ENCODE assay signal across 11 cellular contexts in genomic region chr6:47135772-47136171, GRCh38.
DNase-seq lines count a peak whose midpoint lies in the region; ATAC-seq and TF ChIP-seq lines count a peak whose summit lies in the region.
"Had no signal": no experiment of that assay in that cellular context is flagged by ENCODE, and none has a peak within 500 bp of the region (broad histone marks: within the 10 kb centered on the region; RNA-seq: fewer than 3 reads in every experiment).

No MANE protein-coding gene starts in this region.

- H3K9me2 ChIP-seq in HCT116 (ENCODE audit: insufficient read depth) (no peaks in the 10 kb centered on the region), PC-3 (replicated peaks; ENCODE audit: low read length) (no peaks in the 10 kb centered on the region)

- H3K27me3 ChIP-seq in HCT116 (ENCODE audit: insufficient read depth, low read length) (no peaks in the 10 kb centered on the region), PC-3 (ENCODE audit: low read length) (no peaks in the 10 kb centered on the region)

- TF ChIP-seq CTCF in HCT116 (IDR thresholded peaks at IDR 0.05 in 2 of 3, conservative IDR thresholded peaks at IDR 0.05 in 1 of 3; ENCODE audit: borderline replicate concordance in 1 of 3, insufficient read depth in 1 of 3, low read depth in 2 of 3, low read length in 2 of 3), result no peak
- TF ChIP-seq CTCF in PC-3 (conservative IDR thresholded peaks at IDR 0.05; ENCODE audit: low read depth, low read length), result no peak
- no peak for TF ChIP-seq CTCF in epithelial cell of esophagus (IDR thresholded peaks at IDR 0.05; ENCODE audit: insufficient read depth, low read depth, low read length, missing control alignments)

- H3K4me1 ChIP-seq in HCT116 (ENCODE audit: control insufficient read depth in 1 of 2, insufficient read depth in 2 of 2, low read length in 2 of 2) (peaks cover 44 to 50% of the 10 kb centered on the region in 2 experiments), PC-3 (ENCODE audit: insufficient read depth, low read length) (peaks cover 32% of the 10 kb centered on the region)

- RAD21 ChIA-PET in HCT116 (lab: Charles Lee; ENCODE audit: low non-redundant PET in 1 of 2, low total read pairs in 2 of 2, uncharacterized antibody in 2 of 2, unreplicated experiment in 2 of 2), result interaction anchor here in 1 of 2 experiments (1.0 kb wide), 1 partner anchor 33 kb away, joined by 3 read pairs; no protein-coding TSS in a partner anchor

- ATAC-seq in HCT116 (peak; percentile 68), PC-3 (peak; percentile 73), GM21576 (IDR thresholded peaks at IDR 0.05; ENCODE audit: unreplicated experiment) (no peak), HG02981 (IDR thresholded peaks at IDR 0.05; ENCODE audit: unreplicated experiment) (no peak), HG02885 (IDR thresholded peaks at IDR 0.05; ENCODE audit: poor library complexity, unreplicated experiment) (no peak)

- H3K4me2 ChIP-seq in HCT116 (ENCODE audit: low read length) (peak overlapping the region; percentile 71), PC-3 (ENCODE audit: low read length) (peak overlapping the region; percentile 70)

- POLR2A ChIA-PET in HCT116 (lab: Charles Lee), result interaction anchor here (0.9 kb wide), 1 partner anchor 11 kb away, joined by 3 read pairs; no protein-coding TSS in a partner anchor
- POLR2A ChIA-PET in PC-3 (lab: Charles Lee; ENCODE audit: unreplicated experiment), result interaction anchor here (0.5 kb wide), 1 partner anchor 94 kb away, joined by 3 read pairs; no protein-coding TSS in a partner anchor

- H3K9me3 ChIP-seq in HCT116 (ENCODE audit: control insufficient read depth in 1 of 2, insufficient read depth in 1 of 2, low read depth in 1 of 2, low read length in 2 of 2), result no peaks in the 10 kb centered on the region
- no peaks in the 10 kb centered on the region for H3K9me3 ChIP-seq in PC-3 (ENCODE audit: low read length)

- no peak for TF ChIP-seq POLR2A in HCT116 (IDR thresholded peaks at IDR 0.05; ENCODE audit: borderline replicate concordance, extremely low read depth, insufficient read depth, insufficient read length)

- H3F3A ChIP-seq in PC-3 (ENCODE audit: low read length, unreplicated experiment), result peaks cover 3% of the 10 kb centered on the region

- H3K36me3 ChIP-seq in HCT116 (ENCODE audit: control insufficient read depth in 1 of 2, insufficient read depth in 2 of 2, low read length in 2 of 2) (no peaks in the 10 kb centered on the region), PC-3 (ENCODE audit: low read depth, low read length) (no peaks in the 10 kb centered on the region)

- H3K9ac ChIP-seq in HCT116 (ENCODE audit: low read length), result peak overlapping the region; percentile 26
- peak overlapping the region; percentile 82 for H3K9ac ChIP-seq in PC-3 (ENCODE audit: low read length)

- H4K20me1 ChIP-seq in HCT116 (ENCODE audit: insufficient read depth) (no peaks in the 10 kb centered on the region), PC-3 (ENCODE audit: low read length) (no peaks in the 10 kb centered on the region)

- H3K27ac ChIP-seq in HCT116 (ENCODE audit: low read depth, low read length) (peak overlapping the region; percentile 48; the same call in 1 of the 2 replicates), PC-3 (ENCODE audit: low read length) (peak overlapping the region; percentile 96)

- BruUV-seq in HCT116 (replicated peaks; lab: Mats Ljungman, UMichigan) (no TSS peak), PC-3 (replicated peaks; lab: Mats Ljungman, UMichigan) (no TSS peak)

- peak overlapping the region; percentile 57 for H2AFZ ChIP-seq in HCT116 (ENCODE audit: low read depth, low read length, poor library complexity, severe bottlenecking)
- no peak overlapping the region for H2AFZ ChIP-seq in PC-3 (ENCODE audit: low read length)

- H3K79me2 ChIP-seq in HCT116 (ENCODE audit: insufficient read depth, low read length) (no peaks in the 10 kb centered on the region), PC-3 (ENCODE audit: low read length) (no peaks in the 10 kb centered on the region)

- intact Hi-C loops in HCT116 (cut with micrococcal nuclease) (loop anchor here (2.0 kb wide), 1 partner anchor 53 kb away; no protein-coding TSS in a partner anchor), PC-3 (cut with micrococcal nuclease) (loop anchor here (1.0 to 5.0 kb wide), 7 partner anchors 26 to 163 kb away; no protein-coding TSS in a partner anchor)

- H3K4me3 ChIP-seq in HCT116 (replicated peaks in 1 of 2; ENCODE audit: low read depth in 1 of 2, low read length in 2 of 2), result peak overlapping the region in 1 of 2 experiments; percentile 35; a peak in 2 of 4 replicates
- no peak overlapping the region for H3K4me3 ChIP-seq in PC-3 (ENCODE audit: low read length)
- no peak overlapping the region for H3K4me3 ChIP-seq in epithelial cell of esophagus (ENCODE audit: low read length)
- H3K4me3 ChIP-seq in skeletal muscle cell (ENCODE audit: low read depth, low read length), result no peak overlapping the region
- H3K4me3 ChIP-seq: skin epidermis had no signal

- CTCF ChIA-PET in HCT116 (lab: Charles Lee), result no interaction called here
- CTCF ChIA-PET in PC-3 (lab: Charles Lee), result interaction anchor here (0.6 to 1.0 kb wide), 4 partner anchors 25 to 50 kb away, joined by 3 to 4 read pairs (median 3); no protein-coding TSS in a partner anchor

- DNase-seq in HCT116 (ENCODE audit: low read depth, low spot score) (peak; percentile 85), PC-3 (peak; percentile 99), epithelial cell of esophagus (ENCODE audit: low read depth) (peak; percentile 98), skeletal muscle cell (ENCODE audit: low read depth) (peak; percentile 92), activated gamma-delta T cell treated with Interleukin-2 at 50 U/mL for 16 hours (no peak)
- DNase-seq: activated CD4-positive, alpha-beta T cell treated with anti-CD3 and anti-CD28 coated beads, Interleukin-2, amount 50 U/mL, for 1 hour; KBM-7 had no signal

- TF ChIP-seq RAD21 in HCT116 (IDR thresholded peaks at IDR 0.05; ENCODE audit: low read depth), result peak; percentile 37

TF ChIP-seq in HCT116, 20 proteins besides CTCF, POLR2A, EP300 and RAD21 (continues in another document):
- TF ChIP-seq SRF (IDR thresholded peaks at IDR 0.05; ENCODE audit: low read depth) (peak; percentile 90), ELF1 (IDR thresholded peaks at IDR 0.05; ENCODE audit: borderline replicate concordance, low read depth) (peak; percentile 22; the same call in 1 of the 2 replicates), JUND (IDR thresholded peaks at IDR 0.05) (peak; percentile 98), CEBPB (IDR thresholded peaks at IDR 0.05; ENCODE audit: low read depth) (peak; percentile 98), ZNF274 (IDR thresholded peaks at IDR 0.05; ENCODE audit: low read depth, low read length) (no peak), POLR2AphosphoS5 (IDR thresholded peaks at IDR 0.05; ENCODE audit: low read depth, low read length) (peak; percentile 73; the same call in 1 of the 2 replicates), CBX3 (IDR thresholded peaks at IDR 0.05; ENCODE audit: low read depth) (peak; percentile 97), YY1 (IDR thresholded peaks at IDR 0.05; ENCODE audit: extremely low read depth, insufficient replicate concordance, low read depth, low read length) (peak; percentile 34), REST (IDR thresholded peaks at IDR 0.05; ENCODE audit: low read depth) (no peak), EZH2phosphoT487 (IDR thresholded peaks at IDR 0.05; ENCODE audit: borderline replicate concordance) (no peak), TCF7L2 (IDR thresholded peaks at IDR 0.05; ENCODE audit: borderline replicate concordance, extremely low read depth, insufficient read depth, insufficient read length) (peak; percentile 88), FOSL1 (IDR thresholded peaks at IDR 0.05; ENCODE audit: low read depth) (peak; percentile 99), SP1 (IDR thresholded peaks at IDR 0.05; ENCODE audit: low read depth) (peak; percentile 97), EZH2 (IDR thresholded peaks at IDR 0.05) (no peak), MAX (IDR thresholded peaks at IDR 0.05) (peak; percentile 56), ATF3 (IDR thresholded peaks at IDR 0.05) (peak; percentile 82), EGR1 (IDR thresholded peaks at IDR 0.05; ENCODE audit: low read depth) (peak; percentile 68; the same call in 1 of the 2 replicates)

Comparison
In these comparisons a context has a peak if more than half of its experiments do, and no peak if none do; other contexts are left out.
1. ATAC-seq: peak in HCT116 (single experiment) and PC-3 (single experiment); none in GM21576 (single experiment), HG02981 (single experiment) and HG02885 (single experiment).